Comparison of ENCODE assay signal across 8 cellular contexts in genomic region chr13:30132623-30133553, GRCh38.
DNase-seq lines count a peak whose midpoint lies in the region; ATAC-seq lines count a peak whose summit lies in the region.

No MANE protein-coding gene starts in this region.

- peak overlapping the region; percentile 41 for H3K27ac Mint-ChIP-seq in central memory CD8-positive, alpha-beta T cell (ENCODE audit: low read depth)

- peak overlapping the region; percentile 30 for H3K4me3 Mint-ChIP-seq in central memory CD8-positive, alpha-beta T cell

- DNase-seq in Ammon's horn (ENCODE audit: low spot score) (peak; percentile 96), NCI-H524 (lab: John Stamatoyannopoulos, UW) (peak; percentile 92 to 97), kidney tubule cell (ENCODE audit: low spot score) (peak; percentile 93)
- peak; percentile 97 for DNase-seq in activated CD4-positive, CD25-positive, alpha-beta regulatory T cell treated with anti-CD3 and anti-CD28 coated beads, Interleukin-2, amount 50 U/mL, for 72 hours
- DNase-seq in central memory CD8-positive, alpha-beta T cell (ENCODE audit: low spot score in 2 of 2), result peak; percentile 93 to 98
- peak; percentile 99 for DNase-seq in stimulated activated CD4-positive, alpha-beta T cell treated with anti-CD3 and anti-CD28 coated beads, Interleukin-2, amount 100 ng/mL, for 24 hours

- H3K27me3 Mint-ChIP-seq in central memory CD8-positive, alpha-beta T cell, result no peaks in the 10 kb centered on the region

- peaks cover 41% of the 10 kb centered on the region for H3K4me1 Mint-ChIP-seq in central memory CD8-positive, alpha-beta T cell

- no peaks in the 10 kb centered on the region for H3K9me3 Mint-ChIP-seq in central memory CD8-positive, alpha-beta T cell

- ATAC-seq in GM19023 (IDR thresholded peaks at IDR 0.05; ENCODE audit: unreplicated experiment) (peak; percentile 97), HG03280 (IDR thresholded peaks at IDR 0.05; ENCODE audit: unreplicated experiment) (peak; percentile 93)
- ATAC-seq in central memory CD8-positive, alpha-beta T cell (replicated peaks; ENCODE audit: extremely low read depth, poor library complexity, severe bottlenecking), result peak; percentile 96

- peaks cover 2% of the 10 kb centered on the region for H3K36me3 Mint-ChIP-seq in central memory CD8-positive, alpha-beta T cell (ENCODE audit: insufficient read depth)

Comparison
In these comparisons a context has a peak if more than half of its experiments do, and no peak if none do; other contexts are left out.
1. Peak in every context shown above with its lines: DNase-seq and ATAC-seq.